In the genomic region with DNA sequence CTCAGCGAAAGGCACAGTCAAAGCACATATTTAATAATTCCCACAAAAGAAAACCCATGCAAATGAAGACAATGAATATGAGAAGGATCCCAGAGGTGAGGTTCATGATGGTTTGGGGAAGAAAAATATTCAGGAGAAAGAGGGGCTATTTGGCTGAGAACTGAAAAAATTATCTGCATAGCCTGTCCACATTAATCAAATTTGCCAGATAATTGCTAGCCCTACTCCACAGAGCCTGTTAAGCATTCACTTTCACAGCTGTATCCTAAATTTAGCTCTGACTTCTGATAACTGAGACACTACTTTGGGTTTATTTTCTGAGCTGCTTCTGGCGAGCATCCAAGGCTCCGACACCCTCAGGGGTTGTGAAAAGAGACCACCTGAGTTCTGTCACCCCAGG, we compare ENCODE assay signal across 18 cellular contexts.
"Had no signal": no experiment of that assay in that cellular context is flagged by ENCODE, and none has a peak within 500 bp of the region (broad histone marks: within the 10 kb centered on the region; RNA-seq: fewer than 3 reads in every experiment).

No MANE protein-coding gene starts in this region.

- H3K27ac ChIP-seq: KMS-11 had no signal

- H3K9ac ChIP-seq: KMS-11 had no signal

- ATAC-seq: K562, Panc1, PC-3 had no signal

- DNase-seq: Kasumi-1; MM.1S; NCI-H1092 treated with DMSO at 0.1 percent for 48 hours; NCI-H1417 treated with DMSO at 0.1 percent for 48 hours; NCI-H146; NCI-H1694 treated with DMSO at 0.1 percent for 48 hours; NCI-H1930; NCI-H2081; NCI-H2107; NCI-H2227 treated with DMSO at 0.1 percent for 48 hours; NCI-H526 treated with DMSO at 0.1 percent for 48 hours; NCI-H748 treated with DMSO at 0.1 percent for 48 hours; NK-92 treated with Interleukin-12 subunit alpha and Interleukin-12 subunit beta, amount 100 ng/mL, for 24 hours; PC-3; SHP77 had no signal

- H3K4me2 ChIP-seq: KMS-11 had no signal

- H3K4me3 ChIP-seq: K562 had no signal

- FAIRE-seq: K562 had no signal
